ENCODE assay signal across 8 cellular contexts in genomic region chr4:89438102-89438831, GRCh38.
DNase-seq lines count a peak whose midpoint lies in the region; ATAC-seq and TF ChIP-seq lines count a peak whose summit lies in the region.

No MANE protein-coding gene starts in this region.

- DNase-seq in activated gamma-delta T cell treated with Interleukin-2 at 50 U/mL for 16 hours (peak; percentile 33), activated gamma-delta T cell (lab: John Stamatoyannopoulos, UW) (no peak), NOMO-1 treated with dmso at 0.1 percent for 144 hours (lab: John Stamatoyannopoulos, UW; ENCODE audit: unreplicated experiment) (peak; percentile 38), foreskin fibroblast (peak; percentile 22 to 58), spleen (peak; percentile 65), vagina (ENCODE audit: extremely low spot score in 2 of 2) (no peak)
- DNase-seq in activated CD8-positive, alpha-beta memory T cell treated with anti-CD3 and anti-CD28 coated beads, Interleukin-2, amount 50 U/mL, for 4 hours: peak; percentile 35

- H3K36me3 ChIP-seq in spleen (no peaks in the 10 kb centered on the region), vagina (no peaks in the 10 kb centered on the region)

- H3K9me3 ChIP-seq in spleen (no peaks in the 10 kb centered on the region), vagina (no peaks in the 10 kb centered on the region)

- TF ChIP-seq POLR2A in spleen (IDR thresholded peaks at IDR 0.05) (no peak), vagina (IDR thresholded peaks at IDR 0.05) (no peak)

- H3K4me3 ChIP-seq in foreskin fibroblast (ENCODE audit: low read depth in 1 of 2, low read length in 2 of 2): no peak overlapping the region
- peak overlapping the region in 1 of 8 donors; percentile 38 for H3K4me3 ChIP-seq in spleen
- H3K4me3 ChIP-seq in vagina: no peak overlapping the region

- TF ChIP-seq CTCF in foreskin fibroblast (IDR thresholded peaks at IDR 0.05; ENCODE audit: low read depth, low read length): peak; percentile 33
- TF ChIP-seq CTCF in spleen (IDR thresholded peaks at IDR 0.05 in 8 of 11, conservative IDR thresholded peaks at IDR 0.05 in 3 of 11): peak in 9 of 11 experiments; percentile 16 to 61 (median 43)
- TF ChIP-seq CTCF in vagina (IDR thresholded peaks at IDR 0.05): peak in 1 of 3 experiments; percentile 9

- WGBS in spleen, 5 donors: 41 to 59% (median 45%) methylated on average over 14 of the region's 14 CpGs

- H3K4me1 ChIP-seq in spleen: peaks cover 0 to 18% (median 6%) of the 10 kb centered on the region in 6 donors
- H3K4me1 ChIP-seq in vagina: no peaks in the 10 kb centered on the region

- peak overlapping the region in 1 of 8 donors; percentile 21 for H3K27ac ChIP-seq in spleen
- H3K27ac ChIP-seq in vagina: no peak overlapping the region

- intact Hi-C loops in spleen (cut with DNase I; ENCODE audit: low total_unique reads) (no loop called here), vagina (cut with DNase I) (loop anchor here (10.0 kb wide), 1 partner anchor 213 kb away; no protein-coding TSS in a partner anchor)

- ATAC-seq in HG02938 (IDR thresholded peaks at IDR 0.05; ENCODE audit: unreplicated experiment): peak; percentile 83

- H3K27me3 ChIP-seq in spleen (replicated peaks in 1 of 7): no peaks in the 10 kb centered on the region
- no peaks in the 10 kb centered on the region for H3K27me3 ChIP-seq in vagina

Comparison
In these comparisons a context has a peak if more than half of its experiments do, and no peak if none do; other contexts are left out.
1. DNase-seq: peak in activated gamma-delta T cell treated with Interleukin-2 at 50 U/mL for 16 hours (single experiment), NOMO-1 treated with dmso at 0.1 percent for 144 hours (single experiment), activated CD8-positive, alpha-beta memory T cell treated with anti-CD3 and anti-CD28 coated beads, Interleukin-2, amount 50 U/mL, for 4 hours (single experiment), foreskin fibroblast (2 of 2) and spleen (single experiment); none in activated gamma-delta T cell (single experiment) and vagina (0 of 2).